ENCODE assay signal across 2 cellular contexts in genomic region chr10:113937756-113938155, GRCh38.
TF ChIP-seq lines count a peak whose summit lies in the region.

No MANE protein-coding gene starts in this region.

TF ChIP-seq in liver, 16 proteins besides CTCF, POLR2A, EP300 and RAD21 (continued from another document):
- peak; percentile 90 for TF ChIP-seq REST (IDR thresholded peaks at IDR 0.05)
- TF ChIP-seq MAX (IDR thresholded peaks at IDR 0.05), result peak; percentile 68
- peak; percentile 96 for TF ChIP-seq ZBTB33 (IDR thresholded peaks at IDR 0.05)
- peak in 1 of 2 donors; percentile 14 for TF ChIP-seq GABPA (IDR thresholded peaks at IDR 0.05 in 1 of 2, conservative IDR thresholded peaks at IDR 0.05 in 1 of 2)
- TF ChIP-seq FOXA1 (IDR thresholded peaks at IDR 0.05), result peak; percentile 81
- TF ChIP-seq HNF4G (IDR thresholded peaks at IDR 0.05), result no peak
- TF ChIP-seq FOXA2 (IDR thresholded peaks at IDR 0.05), result peak; percentile 84
- TF ChIP-seq TAF1 (conservative IDR thresholded peaks at IDR 0.05), result no peak
- peak; percentile 49 to 70 for TF ChIP-seq HNF4A (conservative IDR thresholded peaks at IDR 0.05)
- TF ChIP-seq EGR1 (IDR thresholded peaks at IDR 0.05; ENCODE audit: low read depth in 2 of 2), result peak in 1 of 2 donors; percentile 76
- TF ChIP-seq YY1 (IDR thresholded peaks at IDR 0.05), result peak; percentile 94
- TF ChIP-seq RXRA (IDR thresholded peaks at IDR 0.05), result peak; percentile 80 to 94

TF ChIP-seq in HepG2, 621 proteins besides CTCF, POLR2A, EP300 and RAD21 (continued from another document):
- no peak for TF ChIP-seq REST (IDR thresholded peaks at IDR 0.05; ENCODE audit: borderline replicate concordance in 1 of 2, low read depth in 1 of 2, low read length in 2 of 2)
